Comparison of ENCODE assay signal across 8 cellular contexts in the genomic region with DNA sequence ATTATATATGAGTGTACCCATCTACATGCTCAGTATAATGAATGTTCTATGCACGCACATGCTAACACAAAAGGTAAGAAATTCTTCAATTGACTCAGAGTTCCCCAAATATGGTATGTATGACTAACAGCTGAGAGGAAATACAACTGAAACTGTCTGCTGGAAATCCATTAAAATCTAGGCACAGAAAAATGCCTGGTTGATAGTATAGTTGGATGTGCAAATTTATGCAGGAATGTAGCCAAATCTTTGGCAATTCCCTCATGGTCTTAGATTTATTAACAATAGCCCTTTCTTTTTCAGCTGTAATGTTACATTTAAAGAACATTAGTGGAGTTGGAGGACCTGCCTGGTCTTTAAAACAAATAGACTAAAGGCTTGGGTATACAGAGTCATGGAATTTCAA. TPM values are rescaled to one million over a fixed set of nuclear protein-coding genes. Genes with fewer than 3 reads are reported as not detected.
DNase-seq lines count a peak whose midpoint lies in the region; ATAC-seq and TF ChIP-seq lines count a peak whose summit lies in the region.

No MANE protein-coding gene starts in this region.

- H3K4me3 Mint-ChIP-seq in activated T-cell treated with anti-CD3 and anti-CD28 coated beads, Interleukin-2, amount 50 U/mL, for 72 hours, result peak overlapping the region; percentile 63 to 86
- no peak overlapping the region for H3K4me3 Mint-ChIP-seq in nephron progenitor cell

- H3K27ac ChIP-seq in OCI-LY1 (ENCODE audit: low read depth, low read length, poor library complexity, severe bottlenecking), result no peak overlapping the region

- no peaks in the 10 kb centered on the region for H4K20me1 ChIP-seq in OCI-LY1 (ENCODE audit: insufficient read depth, low read length)

- intact Hi-C loops in Right ventricle myocardium inferior (cut with DNase I), result no loop called here

- H3K27me3 ChIP-seq in OCI-LY1 (ENCODE audit: insufficient read depth, low read length) (no peaks in the 10 kb centered on the region), MG63 (no peaks in the 10 kb centered on the region)

- ATAC-seq in activated T-cell treated with anti-CD3 and anti-CD28 coated beads, Interleukin-2, amount 50 U/mL, for 72 hours (replicated peaks in 1 of 2), result peak; percentile 87 to 91
- ATAC-seq in HG02759 (IDR thresholded peaks at IDR 0.05; ENCODE audit: unreplicated experiment) (peak; percentile 83), Right ventricle myocardium inferior (no peak)

- H3K9ac ChIP-seq in OCI-LY1 (ENCODE audit: low read length), result no peak overlapping the region

- H3K9me2 ChIP-seq in OCI-LY1 (ENCODE audit: low read depth, low read length), result no peaks in the 10 kb centered on the region

- peaks cover 16 to 31% of the 10 kb centered on the region in 2 donors for H3K36me3 Mint-ChIP-seq in activated T-cell treated with anti-CD3 and anti-CD28 coated beads, Interleukin-2, amount 50 U/mL, for 72 hours (ENCODE audit: insufficient read depth in 2 of 2)
- H3K36me3 Mint-ChIP-seq in nephron progenitor cell (ENCODE audit: low read depth), result peaks cover 1% of the 10 kb centered on the region

- H3K9me3 ChIP-seq in OCI-LY1 (ENCODE audit: low read length) (no peaks in the 10 kb centered on the region), MG63 (no peaks in the 10 kb centered on the region)

- no peak overlapping the region for H2AFZ ChIP-seq in OCI-LY1 (ENCODE audit: low read length)

- peaks cover 65% of the 10 kb centered on the region for H3K36me3 ChIP-seq in OCI-LY1 (ENCODE audit: insufficient read depth, low read length)
- H3K36me3 ChIP-seq in MG63, result peaks cover 29% of the 10 kb centered on the region; the same call in 1 of the 2 replicates

- peaks cover 64% of the 10 kb centered on the region for H3K4me1 Mint-ChIP-seq in activated T-cell treated with anti-CD3 and anti-CD28 coated beads, Interleukin-2, amount 50 U/mL, for 72 hours (ENCODE audit: low read depth)
- peaks cover 26% of the 10 kb centered on the region for H3K4me1 Mint-ChIP-seq in nephron progenitor cell

- peak overlapping the region; percentile 95 for H3K27ac Mint-ChIP-seq in activated T-cell treated with anti-CD3 and anti-CD28 coated beads, Interleukin-2, amount 50 U/mL, for 72 hours
- no peak overlapping the region for H3K27ac Mint-ChIP-seq in nephron progenitor cell

- H3K4me1 ChIP-seq in OCI-LY1 (ENCODE audit: insufficient read depth, low read length, severe bottlenecking), result peaks cover 51% of the 10 kb centered on the region

- no peaks in the 10 kb centered on the region for H3F3A ChIP-seq in OCI-LY1 (ENCODE audit: insufficient read depth, low read length)

- TF ChIP-seq CTCF in OCI-LY1 (IDR thresholded peaks at IDR 0.05; ENCODE audit: low read length), result no peak
- TF ChIP-seq CTCF in nephron progenitor cell (IDR thresholded peaks at IDR 0.05), result no peak

- no peaks in the 10 kb centered on the region for H3K9me3 Mint-ChIP-seq in activated T-cell treated with anti-CD3 and anti-CD28 coated beads, Interleukin-2, amount 50 U/mL, for 72 hours
- H3K9me3 Mint-ChIP-seq in nephron progenitor cell, result no peaks in the 10 kb centered on the region

- no peak for DNase-seq in activated T-cell treated with anti-CD3 and anti-CD28 coated beads, Interleukin-2, amount 50 U/mL, for 72 hours
- DNase-seq in activated T-cell treated with anti-CD3 and anti-CD28 coated beads, Interleukin-2, amount 50 U/mL, for 1 hour, result no peak
- DNase-seq in globus pallidus (ENCODE audit: low spot score), result peak; percentile 57
- no peak for DNase-seq in MG63
- DNase-seq in Right ventricle myocardium inferior (ENCODE audit: missing footprints), result no peak
- DNase-seq in nephron progenitor cell, result no peak

- H3K4me3 ChIP-seq in OCI-LY1 (ENCODE audit: low read depth, low read length, poor library complexity, severe bottlenecking) (peak overlapping the region; percentile 91), MG63 (no peak overlapping the region)

- no peaks in the 10 kb centered on the region for H3K27me3 Mint-ChIP-seq in activated T-cell treated with anti-CD3 and anti-CD28 coated beads, Interleukin-2, amount 50 U/mL, for 72 hours (ENCODE audit: low read depth)
- no peaks in the 10 kb centered on the region for H3K27me3 Mint-ChIP-seq in nephron progenitor cell (ENCODE audit: low read depth, poor library complexity)

- H3K79me2 ChIP-seq in OCI-LY1 (ENCODE audit: insufficient read depth, low read length), result peaks cover 95% of the 10 kb centered on the region

- peak overlapping the region; percentile 67 for H3K4me2 ChIP-seq in OCI-LY1 (ENCODE audit: low read length)

RNA-seq across cellular contexts. Expression of gene CAMK2D, which starts 5.5 kb away (rescaled TPM):
- 10 to 100 TPM; 85.0 to 92.9 TPM for total RNA-seq in activated T-cell treated with anti-CD3 and anti-CD28 coated beads, Interleukin-2, amount 50 U/mL, for 72 hours
- total RNA-seq in MG63 (2014; rRNA removed; shearing (Covaris generic); ENCODE audit: low replicate concordance), result 11.8 and 19.9 TPM in 2 replicates
- total RNA-seq in Right ventricle myocardium inferior, result 214 TPM
